ENCODE assay signal across 21 cellular contexts in genomic region chrX:136198010-136198409, GRCh38. TPM values are rescaled to one million over a fixed set of nuclear protein-coding genes. Genes with fewer than 3 reads are reported as not detected.
DNase-seq lines count a peak whose midpoint lies in the region; ATAC-seq, FAIRE-seq and TF ChIP-seq lines count a peak whose summit lies in the region.
"Had no signal": no experiment of that assay in that cellular context is flagged by ENCODE, and none has a peak within 500 bp of the region (broad histone marks: within the 10 kb centered on the region; RNA-seq: fewer than 3 reads in every experiment).

No MANE protein-coding gene starts in this region.

- no peak for TF ChIP-seq EP300 in stomach (IDR thresholded peaks at IDR 0.05)

- H3K36me3 ChIP-seq in muscle layer of colon (ENCODE audit: insufficient read depth, low read length) (no peaks in the 10 kb centered on the region), stomach (no peaks in the 10 kb centered on the region)
- H3K36me3 ChIP-seq: cardiac muscle cell had no signal

- ATAC-seq in right cardiac atrium: no peak
- no peak for ATAC-seq in left ventricle myocardium superior
- ATAC-seq: left colon had no signal

- no peak for TF ChIP-seq CTCF in stomach (IDR thresholded peaks at IDR 0.05)

- no peak for FAIRE-seq in H54 (lab: Jason Lieb, UNC)

- H3K27ac ChIP-seq in right cardiac atrium (ENCODE audit: low read length): no peak overlapping the region
- peak overlapping the region; percentile 35 for H3K27ac ChIP-seq in muscle layer of colon (ENCODE audit: low read depth, low read length)
- H3K27ac ChIP-seq in stomach: peak overlapping the region in 4 of 5 donors; percentile 70 to 84 (median 76)
- H3K27ac ChIP-seq: C4-2B, cardiac muscle cell had no signal

- peaks cover 17% of the 10 kb centered on the region for H3K4me1 ChIP-seq in right cardiac atrium (ENCODE audit: control insufficient read depth, insufficient read depth, low read length)
- peaks cover 28% of the 10 kb centered on the region for H3K4me1 ChIP-seq in muscle layer of colon (ENCODE audit: insufficient read depth, low read length)
- H3K4me1 ChIP-seq in stomach: peaks cover 0 to 29% (median 15%) of the 10 kb centered on the region in 4 donors

- intact Hi-C loops in right cardiac atrium (cut with DNase I): no loop called here
- intact Hi-C loops in left ventricle myocardium superior (cut with micrococcal nuclease): no loop called here
- intact Hi-C loops in stomach (cut with DNase I; ENCODE audit: low total_unique reads): no loop called here

- peak overlapping the region; percentile 38 for H3K4me3 ChIP-seq in right cardiac atrium (ENCODE audit: low read length)
- peak overlapping the region in 1 of 2 donors; percentile 39 for H3K4me3 ChIP-seq in muscle layer of colon (ENCODE audit: low read depth in 1 of 2, low read length in 2 of 2)
- H3K4me3 ChIP-seq in stomach: peak overlapping the region in 2 of 4 donors; percentile 5 to 25
- H3K4me3 ChIP-seq: cardiac muscle cell, dorsolateral prefrontal cortex had no signal

- H3K9ac ChIP-seq in muscle layer of colon (ENCODE audit: low read length): peak overlapping the region; percentile 39

- DNase-seq in right cardiac atrium: no peak
- DNase-seq in left ventricle myocardium superior: no peak
- DNase-seq in stomach: no peak
- DNase-seq in NCI-H1417 treated with DMSO at 0.1 percent for 48 hours (lab: John Stamatoyannopoulos, UW): no peak
- DNase-seq in H54 (ENCODE audit: insufficient read length, low spot score): no peak
- no peak for DNase-seq in NCI-H1092 treated with DMSO at 0.1 percent for 48 hours (lab: John Stamatoyannopoulos, UW)
- no peak for DNase-seq in superior temporal gyrus (ENCODE audit: extremely low spot score)
- DNase-seq: activated B cell treated with CpG ODN at 0.5 μM for 24 hours; activated CD4-positive, alpha-beta T cell treated with anti-CD3 and anti-CD28 coated beads, Interleukin-2, amount 50 U/mL, for 48 hours; activated effector memory CD4-positive, alpha-beta T cell treated with Interleukin-2 at 50 U/mL for 16 hours; DMS 273 treated with DMSO at 0.1 percent for 48 hours; dorsolateral prefrontal cortex; foreskin keratinocyte; GDM1; left colon; NCI-H1105 treated with DMSO at 0.1 percent for 48 hours; NCI-H524 treated with DMSO at 0.1 percent for 48 hours; T1000 had no signal

- H3K27me3 ChIP-seq in right cardiac atrium (ENCODE audit: control insufficient read depth, insufficient read depth) (no peaks in the 10 kb centered on the region), muscle layer of colon (ENCODE audit: control insufficient read depth in 1 of 2, insufficient read depth in 2 of 2, low read length in 2 of 2) (no peaks in the 10 kb centered on the region), stomach (peaks cover 0 to 7% (median 0%) of the 10 kb centered on the region in 3 donors)
- H3K27me3 ChIP-seq: cardiac muscle cell, foreskin keratinocyte had no signal

- no peaks in the 10 kb centered on the region for H3K9me3 ChIP-seq in right cardiac atrium (ENCODE audit: control insufficient read depth, low read length)
- H3K9me3 ChIP-seq in muscle layer of colon (ENCODE audit: low read length): no peaks in the 10 kb centered on the region
- no peaks in the 10 kb centered on the region for H3K9me3 ChIP-seq in stomach

- TF ChIP-seq POLR2A in stomach (IDR thresholded peaks at IDR 0.05) (no peak), H54 (IDR thresholded peaks at IDR 0.05; ENCODE audit: low read depth, low read length) (no peak)

RNA-seq across cellular contexts. Expression of gene FHL1, which starts 50.7 kb away (rescaled TPM):
- total RNA-seq in right cardiac atrium (100 to 1,000 TPM; 255 to 871 (median 312) TPM), left ventricle myocardium superior (772 TPM), stomach (1,000 to 10,000 TPM in 1 of 5 donors, 100 to 1,000 TPM in 4; 101 to 1,286 (median 650) TPM)
- polyA plus RNA-seq in right cardiac atrium (442 TPM), stomach (100 to 1,000 TPM; 147 to 325 (median 211) TPM)

RNA-seq across cellular contexts. Expression of gene MAP7D3, which starts 53.2 kb away (rescaled TPM):
- 10 to 100 TPM in 3 of 4 donors, 1 to 10 TPM in 1; 8.7 to 13.8 (median 12.0) TPM for total RNA-seq in right cardiac atrium
- 5.9 TPM for polyA plus RNA-seq in right cardiac atrium
- 10.8 TPM for total RNA-seq in left ventricle myocardium superior
- total RNA-seq in stomach: 10 to 100 TPM in 2 of 5 donors, 1 to 10 TPM in 3; 2.2 to 14.1 (median 9.9) TPM
- 1 to 10 TPM; 2.4 to 3.7 (median 3.1) TPM for polyA plus RNA-seq in stomach
